ENCODE assay signal across 8 cellular contexts in the genomic region with DNA sequence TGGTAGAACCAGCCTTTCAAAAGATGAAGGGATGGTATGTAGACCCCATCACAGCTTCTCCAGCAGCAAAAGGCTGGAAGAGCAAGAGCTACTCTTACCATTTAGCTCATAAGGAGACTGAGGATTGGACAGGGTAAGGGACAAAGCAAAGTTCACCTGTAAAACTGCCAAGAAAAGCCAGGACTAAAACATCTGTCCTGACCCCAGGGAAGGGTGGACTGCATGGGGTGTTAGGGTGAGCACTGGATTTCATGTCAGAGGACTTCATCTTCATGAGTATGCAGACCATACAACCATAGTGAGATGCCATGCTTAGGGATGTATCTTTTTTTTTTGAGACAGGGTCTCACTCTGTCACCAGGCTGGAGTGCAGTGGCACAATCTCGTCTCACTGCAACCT. TPM values are rescaled to one million over a fixed set of nuclear protein-coding genes. Genes with fewer than 3 reads are reported as not detected.
"Had no signal": no experiment of that assay in that cellular context is flagged by ENCODE, and none has a peak within 500 bp of the region (broad histone marks: within the 10 kb centered on the region; RNA-seq: fewer than 3 reads in every experiment).

No MANE protein-coding gene starts in this region.

- DNase-seq: H9, HCEC 1CT, IMR-90, KG1 had no signal

- H3K9me3 Mint-ChIP-seq: GM23338, H9 had no signal

- H3K4me3 ChIP-seq: GM23338, K562 had no signal

- H3K27ac Mint-ChIP-seq: GM23338, H9 had no signal

- H3K4me1 Mint-ChIP-seq: GM23338, H9 had no signal

- H3K4me3 Mint-ChIP-seq: GM23338, H9 had no signal

- ATAC-seq: GM23338, K562 had no signal

RNA-seq across cellular contexts. Expression of a gene that starts 42.6 kb away (rescaled TPM):
- total RNA-seq: GM23338, H1, H9, HT-29, IMR-90, K562 had no signal
